ENCODE assay signal across 9 cellular contexts in genomic region chr19:36009633-36010379, GRCh38. TPM values are rescaled to one million over a fixed set of nuclear protein-coding genes. Genes with fewer than 3 reads are reported as not detected.
DNase-seq lines count a peak whose midpoint lies in the region; ATAC-seq and TF ChIP-seq lines count a peak whose summit lies in the region.
"Had no signal": no experiment of that assay in that cellular context is flagged by ENCODE, and none has a peak within 500 bp of the region (broad histone marks: within the 10 kb centered on the region; RNA-seq: fewer than 3 reads in every experiment).

No MANE protein-coding gene starts in this region.

- in situ Hi-C loops in gastrocnemius medialis (cut with MboI; ENCODE audit: low sequenced_read_pairs in 4 of 4): no loop called here

- H3K36me3 Mint-ChIP-seq in H9 (ENCODE audit: insufficient read depth in 1 of 3, low read depth in 3 of 3) (peaks cover 5 to 18% (median 14%) of the 10 kb centered on the region in 3 experiments), WTC11 (peaks cover 11% of the 10 kb centered on the region)

- intact Hi-C loops in gastrocnemius medialis (cut with DNase I; ENCODE audit: low total_unique reads): no loop called here

- H3K9me3 ChIP-seq in H9 (ENCODE audit: control insufficient read depth, low read depth, low read length) (no peaks in the 10 kb centered on the region), gastrocnemius medialis (no peaks in the 10 kb centered on the region)

- CTCF ChIA-PET in WTC11 (lab: Charles Lee): interaction anchor here (1.1 to 2.0 kb wide), 7 partner anchors 12 to 265 kb away, joined by 3 to 13 read pairs (median 4); partner anchors contain the start of gene THAP8

- no peak overlapping the region; the same call in 1 of the 2 replicates for H3K14ac ChIP-seq in H9 (ENCODE audit: insufficient read depth, low read length)

- peaks cover 1% of the 10 kb centered on the region for H3K27me3 Mint-ChIP-seq in H9 (ENCODE audit: low read depth)
- peaks cover 16% of the 10 kb centered on the region for H3K27me3 Mint-ChIP-seq in WTC11 (ENCODE audit: low read depth)

- H4K5ac ChIP-seq in H9 (ENCODE audit: insufficient read length, low read depth, low read length): no peak overlapping the region

- no peak for TF ChIP-seq CTCF in H9 (conservative IDR thresholded peaks at IDR 0.05)
- no peak for TF ChIP-seq CTCF in WTC11 (IDR thresholded peaks at IDR 0.05)
- no peak for TF ChIP-seq CTCF in foreskin fibroblast (IDR thresholded peaks at IDR 0.05; ENCODE audit: low read depth, low read length)
- TF ChIP-seq CTCF in gastrocnemius medialis (IDR thresholded peaks at IDR 0.05 in 4 of 5, conservative IDR thresholded peaks at IDR 0.05 in 1 of 5): no peak

- POLR2A ChIA-PET in WTC11 (lab: Charles Lee): interaction anchor here (1.5 to 2.7 kb wide), 2 partner anchors 11 to 44 kb away, joined by 4 to 18 read pairs; partner anchors contain the start of gene THAP8

- H3K9ac ChIP-seq in H9 (ENCODE audit: extremely low read depth, insufficient read length, low read length): no peak overlapping the region

- no peak overlapping the region for H2BK20ac ChIP-seq in H9 (ENCODE audit: low read depth, low read length, poor library complexity, severe bottlenecking)

- peak overlapping the region; percentile 57 to 79 for H3K4me3 Mint-ChIP-seq in H9
- H3K4me3 Mint-ChIP-seq in WTC11: peak overlapping the region; percentile 63

- no peak for TF ChIP-seq POLR2A in gastrocnemius medialis (IDR thresholded peaks at IDR 0.05)

- H3K4me1 ChIP-seq in H9 (ENCODE audit: insufficient read depth, low read length) (no peaks in the 10 kb centered on the region), gastrocnemius medialis (peaks cover 5 to 16% of the 10 kb centered on the region in 2 donors)

- no peak overlapping the region for H3K23ac ChIP-seq in H9 (ENCODE audit: insufficient read length, low read depth, low read length)

- H3K4me2 ChIP-seq in H9 (ENCODE audit: insufficient read depth, insufficient read length, low read length): peak overlapping the region; percentile 26

- H3K18ac ChIP-seq in H9 (ENCODE audit: insufficient read length, low read depth, low read length): peak overlapping the region; percentile 80

- H2BK12ac ChIP-seq in H9 (ENCODE audit: insufficient read length, low read depth, low read length): no peak overlapping the region

- H3K27me3 ChIP-seq in H9 (ENCODE audit: insufficient read depth, low read length): no peaks in the 10 kb centered on the region
- peaks cover 0 to 5% (median 0%) of the 10 kb centered on the region in 3 donors for H3K27me3 ChIP-seq in gastrocnemius medialis

- peak overlapping the region in 2 of 3 experiments; percentile 18 to 52; a peak in 3 of 7 replicates for H3K27ac Mint-ChIP-seq in H9
- H3K27ac Mint-ChIP-seq in WTC11: peak overlapping the region; percentile 49; the same call in 1 of the 2 replicates

- H3K23me2 ChIP-seq in H9 (ENCODE audit: insufficient read length, low read depth, low read length, poor library complexity, severe bottlenecking): peaks cover 24% of the 10 kb centered on the region

- H2AFZ ChIP-seq in H9 (ENCODE audit: low read length): no peak overlapping the region

- no peaks in the 10 kb centered on the region; a peak in 2 of 5 replicates for H3K9me3 Mint-ChIP-seq in H9
- H3K9me3 Mint-ChIP-seq in WTC11: no peaks in the 10 kb centered on the region

- H3K4ac ChIP-seq in H9 (ENCODE audit: low read depth, low read length): no peak overlapping the region

- peaks cover 30 to 35% of the 10 kb centered on the region in 2 experiments for H3K4me1 Mint-ChIP-seq in H9
- peaks cover 29% of the 10 kb centered on the region for H3K4me1 Mint-ChIP-seq in WTC11

- no peaks in the 10 kb centered on the region for H3K79me1 ChIP-seq in H9 (ENCODE audit: insufficient read depth, low read depth, low read length, poor library complexity, severe bottlenecking)

- H4K8ac ChIP-seq in H9 (replicated peaks; ENCODE audit: insufficient read length, low read depth, low read length): no peak overlapping the region

- no peak overlapping the region for H3K27ac ChIP-seq in H9 (ENCODE audit: insufficient read length, low read depth, low read length)
- H3K27ac ChIP-seq in gastrocnemius medialis: peak overlapping the region in 1 of 4 donors; percentile 33

- H3K36me3 ChIP-seq in gastrocnemius medialis: no peaks in the 10 kb centered on the region

- H3K4me3 ChIP-seq in foreskin fibroblast (ENCODE audit: low read depth in 1 of 2, low read length in 2 of 2) (peak overlapping the region; percentile 40 to 46), gastrocnemius medialis (peak overlapping the region; percentile 22 to 46 (median 39))

- H2BK5ac ChIP-seq in H9 (ENCODE audit: insufficient read length, low read length): no peak overlapping the region

- WGBS in H9 (ENCODE audit: extremely low coverage, insufficient read length, low lambda C conversion rate): no CpG with 5 or more reads among the region's 15 CpGs

- H3K79me2 ChIP-seq in H9 (ENCODE audit: insufficient read depth, low read length): no peaks in the 10 kb centered on the region

- H3K56ac ChIP-seq in H9 (ENCODE audit: insufficient read length, low read depth, low read length): no peak overlapping the region

- H4K20me1 ChIP-seq in H9 (ENCODE audit: control insufficient read depth, insufficient read depth, insufficient read length): no peaks in the 10 kb centered on the region

- DNase-seq in H9 (no peak), WTC11 (ENCODE audit: low spot score) (no peak), foreskin fibroblast (no peak), gastrocnemius medialis (no peak), OCI-M1 (lab: John Stamatoyannopoulos, UW) (no peak)
- DNase-seq: NCI-H1417 treated with DMSO at 0.1 percent for 48 hours had no signal

- H4K91ac ChIP-seq in H9 (ENCODE audit: insufficient read length, low read depth, low read length): no peak overlapping the region

- no peak overlapping the region for H2BK15ac ChIP-seq in H9 (ENCODE audit: low read depth, low read length)

- no peak overlapping the region for H2BK120ac ChIP-seq in H9 (ENCODE audit: low read depth, low read length, poor library complexity, severe bottlenecking)

- ATAC-seq in WTC11 (no peak), gastrocnemius medialis (no peak), HG03159 (IDR thresholded peaks at IDR 0.05; ENCODE audit: unreplicated experiment) (no peak), HG02798 (IDR thresholded peaks at IDR 0.05; ENCODE audit: poor library complexity, unreplicated experiment) (no peak), GM18907 (IDR thresholded peaks at IDR 0.05; ENCODE audit: unreplicated experiment) (no peak)

- no peak overlapping the region for H3T11ph ChIP-seq in H9 (ENCODE audit: low read length)

- H2AK5ac ChIP-seq in H9 (ENCODE audit: insufficient read length, low read length): no peak overlapping the region

TF ChIP-seq in WTC11, 78 proteins besides CTCF, POLR2A, EP300 and RAD21:
- TF ChIP-seq NFATC4 (CRISPR knock-in tag; IDR thresholded peaks at IDR 0.05) (no peak), TP53 (CRISPR knock-in tag; IDR thresholded peaks at IDR 0.05) (0 out of 2 replicates have a peak, but pooled peaks have one; percentile 3), ZNF423 (CRISPR knock-in tag; IDR thresholded peaks at IDR 0.05) (no peak)

RNA-seq across cellular contexts. Expression of gene SYNE4, which starts 1.2 kb away (rescaled TPM):
- total RNA-seq in H9 (2021) (19.2 and 20.4 TPM in 2 replicates), WTC11 (2021) (17.6 to 28.5 TPM (median 27.9 TPM) in 3 replicates), gastrocnemius medialis (under 1 TPM in 1 of 4 donors, not detected in 3; 0.36 TPM)

RNA-seq across cellular contexts. Expression of gene ALKBH6, which starts 4.2 kb away (rescaled TPM):
- 28.0 and 32.5 TPM in 2 replicates for total RNA-seq in H9 (2021)
- total RNA-seq in WTC11 (2021): 28.1 to 35.1 TPM (median 31.9 TPM) in 3 replicates
- total RNA-seq in gastrocnemius medialis: 10 to 100 TPM; 10.6 to 50.1 (median 19.0) TPM

RNA-seq across cellular contexts. Expression of gene SDHAF1, which starts 14.8 kb away (rescaled TPM):
- 14.7 and 16.0 TPM in 2 replicates for total RNA-seq in H9 (2021)
- 19.5 to 20.8 TPM (median 20.4 TPM) in 3 replicates for total RNA-seq in WTC11 (2021)
- total RNA-seq in gastrocnemius medialis: 10 to 100 TPM; 42.8 to 54.9 (median 49.9) TPM

RNA-seq across cellular contexts. Expression of gene CLIP3, which starts 22.9 kb away (rescaled TPM):
- total RNA-seq in H9 (2021) (19.7 and 20.9 TPM in 2 replicates), WTC11 (2021) (16.2 to 19.4 TPM (median 17.9 TPM) in 3 replicates), gastrocnemius medialis (1 to 10 TPM in 3 of 4 donors, under 1 TPM in 1; 0.61 to 3.2 (median 1.8) TPM)

RNA-seq across cellular contexts. Expression of gene THAP8, which starts 44.3 kb away (rescaled TPM):
- total RNA-seq in H9 (2021) (5.1 and 5.4 TPM in 2 replicates), WTC11 (2021) (6.6 to 10.7 TPM (median 6.9 TPM) in 3 replicates), gastrocnemius medialis (10 to 100 TPM in 1 of 4 donors, 1 to 10 TPM in 3; 6.1 to 10.5 (median 6.1) TPM)

Comparison
In these comparisons a context has a peak if more than half of its experiments do, and no peak if none do; other contexts are left out.
1. RNA of gene SYNE4, which starts 1.2 kb away (total RNA-seq): 19.2 to 20.4 TPM in H9 and 17.6 to 28.5 TPM in WTC11; 0.36 TPM in gastrocnemius medialis; every median in the first group is over 10 times any median in the second.